In genomic region chr2:218383892-218384519, GRCh38 we compare ENCODE assay signal across 22 cellular contexts. TPM values are rescaled to one million over a fixed set of nuclear protein-coding genes. Genes with fewer than 3 reads are reported as not detected.
DNase-seq lines count a peak whose midpoint lies in the region; ATAC-seq, FAIRE-seq and TF ChIP-seq lines count a peak whose summit lies in the region.
"Had no signal": no experiment of that assay in that cellular context is flagged by ENCODE, and none has a peak within 500 bp of the region (broad histone marks: within the 10 kb centered on the region; RNA-seq: fewer than 3 reads in every experiment).

No MANE protein-coding gene starts in this region.

- H3K9me3 ChIP-seq in HepG2 (ENCODE audit: low read length), result no peaks in the 10 kb centered on the region

- no peak for TF ChIP-seq RAD21 in HepG2 (CRISPR knock-in tag; IDR thresholded peaks at IDR 0.05)

- H3K9me3 Mint-ChIP-seq in activated naive CD4-positive, alpha-beta T cell treated with anti-CD3 and anti-CD28 coated beads, Interleukin-2, amount 50 U/mL, for 24 hours, result no peaks in the 10 kb centered on the region
- H3K9me3 Mint-ChIP-seq: activated naive CD8-positive, alpha-beta T cell treated with anti-CD3 and anti-CD28 coated beads for 36 hours; IgD-negative memory B cell; naive thymus-derived CD8-positive, alpha-beta T cell had no signal

- no peak overlapping the region for H2AFZ ChIP-seq in HepG2 (ENCODE audit: low read length)

- CTCF ChIA-PET in RWPE1 (lab: Yijun Ruan, JAX) (interaction anchor here (1.0 to 1.2 kb wide), 2 partner anchors 12 to 493 kb away, joined by 4 to 5 read pairs; no protein-coding TSS in a partner anchor), HepG2 (lab: Yijun Ruan, JAX; ENCODE audit: low intra/inter-chr PET ratio, low total read pairs) (no interaction called here)

- no peak overlapping the region for H3K4me3 Mint-ChIP-seq in activated naive CD4-positive, alpha-beta T cell treated with anti-CD3 and anti-CD28 coated beads, Interleukin-2, amount 50 U/mL, for 24 hours
- H3K4me3 Mint-ChIP-seq: activated CD4-positive, alpha-beta T cell treated with anti-CD3 and anti-CD28 coated beads for 36 hours; activated naive CD8-positive, alpha-beta T cell treated with anti-CD3 and anti-CD28 coated beads for 36 hours; T-helper 17 cell; type B pancreatic cell had no signal

- no peak for TF ChIP-seq CTCF in RWPE1 (conservative IDR thresholded peaks at IDR 0.05; ENCODE audit: low read depth)
- TF ChIP-seq CTCF in HepG2 (CRISPR knock-in tag; IDR thresholded peaks at IDR 0.05), result no peak

- ATAC-seq in HepG2, result peak; percentile 4; the same call in 1 of the 3 replicates
- ATAC-seq: activated CD4-positive, alpha-beta T cell treated with anti-CD3 and anti-CD28 coated beads for 36 hours; left colon; naive thymus-derived CD8-positive, alpha-beta T cell; T-helper 17 cell had no signal

- no peak for TF ChIP-seq POLR2A in HepG2 (IDR thresholded peaks at IDR 0.05; ENCODE audit: insufficient read depth in 1 of 2, low read depth in 2 of 2, low read length in 2 of 2)

- no peak for FAIRE-seq in HepG2 (lab: Jason Lieb, UNC)
- FAIRE-seq: endothelial cell of umbilical vein had no signal

- H3K27ac ChIP-seq in RWPE1 (peak overlapping the region; percentile 89), HepG2 (ENCODE audit: extremely low read length, insufficient read depth, low read length) (no peak overlapping the region)

- H3K36me3 Mint-ChIP-seq in activated naive CD4-positive, alpha-beta T cell treated with anti-CD3 and anti-CD28 coated beads, Interleukin-2, amount 50 U/mL, for 24 hours, result no peaks in the 10 kb centered on the region
- H3K36me3 Mint-ChIP-seq: activated naive CD8-positive, alpha-beta T cell treated with anti-CD3 and anti-CD28 coated beads for 36 hours; type B pancreatic cell had no signal

- no peaks in the 10 kb centered on the region for H3K36me3 ChIP-seq in HepG2 (replicated peaks in 1 of 2; ENCODE audit: control insufficient read depth in 1 of 2, insufficient read depth in 2 of 2, low read length in 2 of 2)

- peaks cover 71% of the 10 kb centered on the region for H3K4me1 ChIP-seq in HepG2 (ENCODE audit: insufficient read depth, low read length)

- no peak overlapping the region for H3K9ac ChIP-seq in HepG2 (ENCODE audit: insufficient read depth, low read depth, low read length)

- no peak for TF ChIP-seq EP300 in HepG2 (IDR thresholded peaks at IDR 0.05; ENCODE audit: low read depth in 2 of 2, low read length in 2 of 2)
- no peak for TF ChIP-seq EP300 in HepG2 (CRISPR knock-in tag; IDR thresholded peaks at IDR 0.05; ENCODE audit: borderline replicate concordance)

- 51% methylated on average over 10 of the region's 10 CpGs for WGBS in HepG2 (ENCODE audit: low lambda C conversion rate)

- DNase-seq in activated naive CD4-positive, alpha-beta T cell treated with Interleukin-2 at 50 U/mL for 16 hours, result no peak
- DNase-seq in RWPE1 (ENCODE audit: low spot score), result peak; percentile 57
- DNase-seq in HepG2 (ENCODE audit: low spot score), result no peak
- peak; percentile 62 for DNase-seq in ureter (ENCODE audit: low spot score)
- no peak for DNase-seq in iPS-NIHi7 (ENCODE audit: extremely low spot score)
- DNase-seq in NCI-H128 (lab: John Stamatoyannopoulos, UW; ENCODE audit: unreplicated experiment), result no peak
- no peak for DNase-seq in activated T-cell treated with anti-CD3 and anti-CD28 coated beads for 4 hours
- DNase-seq: activated CD4-positive, alpha-beta T cell treated with anti-CD3 and anti-CD28 coated beads for 36 hours; activated naive CD8-positive, alpha-beta T cell treated with anti-CD3 and anti-CD28 coated beads for 36 hours; COR-L47; left colon; naive thymus-derived CD8-positive, alpha-beta T cell; NCI-H146; NCI-H748 treated with DMSO at 0.1 percent for 48 hours; RPMI8226; stimulated activated CD8-positive, alpha-beta memory T cell treated with anti-CD3 and anti-CD28 coated beads, Interleukin-4, amount 100 ng/mL, for 48 hours; T-helper 17 cell had no signal

- in situ Hi-C loops in HepG2 (cut with HindIII; ENCODE audit: extremely low pct_ligation_motif_present, low pct_unique_long_range_greater_than_20kb), result no loop called here

- H3K79me2 ChIP-seq in HepG2 (ENCODE audit: insufficient read depth, low read length), result no peaks in the 10 kb centered on the region

- H3K4me3 ChIP-seq in HepG2 (replicated peaks in 1 of 3; ENCODE audit: insufficient read depth in 1 of 3, low read depth in 2 of 3, low read length in 3 of 3), result no peak overlapping the region; a peak in 1 of 6 replicates

- BruUV-seq in HepG2 (replicated peaks; lab: Mats Ljungman, UMichigan), result no TSS peak

- POLR2A ChIA-PET in RWPE1 (lab: Yijun Ruan, JAX; ENCODE audit: low non-redundant PET), result no interaction called here
- POLR2A ChIA-PET in HepG2 (lab: Yijun Ruan, JAX), result interaction anchor here (0.7 to 1.9 kb wide), 4 partner anchors 16 to 90 kb away, joined by 3 to 6 read pairs (median 4); partner anchors contain the start of genes CATIP and CTDSP1

- peaks cover 9% of the 10 kb centered on the region for H3K4me1 Mint-ChIP-seq in activated naive CD4-positive, alpha-beta T cell treated with anti-CD3 and anti-CD28 coated beads, Interleukin-2, amount 50 U/mL, for 24 hours

- H3K27me3 ChIP-seq in HepG2 (ENCODE audit: control insufficient read depth in 1 of 2, insufficient read depth in 2 of 2, low read length in 2 of 2), result peaks cover 11 to 33% of the 10 kb centered on the region in 2 experiments

- peak overlapping the region; percentile 65 for H3K27ac Mint-ChIP-seq in activated naive CD4-positive, alpha-beta T cell treated with anti-CD3 and anti-CD28 coated beads, Interleukin-2, amount 50 U/mL, for 24 hours
- H3K27ac Mint-ChIP-seq: activated CD4-positive, alpha-beta T cell treated with anti-CD3 and anti-CD28 coated beads for 36 hours; activated naive CD8-positive, alpha-beta T cell treated with anti-CD3 and anti-CD28 coated beads for 36 hours; T-helper 17 cell; type B pancreatic cell had no signal

- peak overlapping the region; percentile 38; the same call in 1 of the 2 replicates for H3K4me2 ChIP-seq in HepG2 (ENCODE audit: low read depth, low read length)

- H3K27me3 Mint-ChIP-seq in activated naive CD4-positive, alpha-beta T cell treated with anti-CD3 and anti-CD28 coated beads, Interleukin-2, amount 50 U/mL, for 24 hours, result no peaks in the 10 kb centered on the region
- H3K27me3 Mint-ChIP-seq: activated CD4-positive, alpha-beta T cell treated with anti-CD3 and anti-CD28 coated beads for 36 hours; activated naive CD8-positive, alpha-beta T cell treated with anti-CD3 and anti-CD28 coated beads for 36 hours had no signal

- intact Hi-C loops in HepG2 (cut with micrococcal nuclease; ENCODE audit: unreplicated experiment), result no loop called here

- no peaks in the 10 kb centered on the region for H4K20me1 ChIP-seq in HepG2 (ENCODE audit: insufficient read depth, low read length)

RNA-seq across cellular contexts. Expression of gene SLC11A1, which starts 1.9 kb away (rescaled TPM):
- total RNA-seq in HepG2 (2016; rRNA removed; fragmentation: Illumina TruSeq; extraction: Trizol), result 0.21 and 0.33 TPM in 2 replicates
- 0.26 and 0.51 TPM in 2 replicates for total RNA-seq in HepG2 (2016; cell fraction: cytosol; rRNA removed; fragmentation: Illumina TruSeq; extraction: Trizol; ENCODE audit: low read depth)
- 0.18 and 0.22 TPM in 2 replicates for total RNA-seq in HepG2 (2016; cell fraction: insoluble cytoplasmic fraction; rRNA removed; fragmentation: Illumina TruSeq; extraction: Trizol)
- 0.31 TPM in 2 replicates for total RNA-seq in HepG2 (2016; cell fraction: membrane; rRNA removed; fragmentation: Illumina TruSeq; extraction: Trizol)
- 0.19 and 0.71 TPM in 2 replicates for total RNA-seq in HepG2 (2016; cell fraction: nucleus; rRNA removed; fragmentation: Illumina TruSeq; extraction: Trizol)
- polyA plus RNA-seq in HepG2 (2011; rRNA removed), result 2.3 and 2.5 TPM in 2 replicates
- polyA plus RNA-seq in HepG2 (2011; cell fraction: cytosol; rRNA removed), result 1.1 and 1.2 TPM in 2 replicates
- 11.6 and 19.0 TPM in 2 replicates for polyA plus RNA-seq in HepG2 (2011; cell fraction: nucleus; rRNA removed)
- polyA plus RNA-seq in HepG2 (2012), result 1.5 and 3.8 TPM in 2 replicates
- 0.26 and 0.40 TPM in 2 replicates for polyA plus RNA-seq in HepG2 (2016; cell fraction: cytosol; fragmentation: Illumina TruSeq; extraction: Trizol; ENCODE audit: low read depth)
- polyA plus RNA-seq in HepG2 (2016; cell fraction: insoluble cytoplasmic fraction; fragmentation: Illumina TruSeq; extraction: Trizol; ENCODE audit: low read depth), result 0.09 and 0.23 TPM in 2 replicates
- 0.26 and 0.42 TPM in 2 replicates for polyA plus RNA-seq in HepG2 (2016; cell fraction: membrane; fragmentation: Illumina TruSeq; extraction: Trizol; ENCODE audit: low read depth)
- polyA plus RNA-seq in HepG2 (2016; cell fraction: nucleus; fragmentation: Illumina TruSeq; extraction: Trizol; ENCODE audit: insufficient read depth, low read depth), result 0.23 and 0.79 TPM in 2 replicates
- 0.14 and 2.9 TPM in 2 replicates for polyA minus RNA-seq in HepG2 (2011; rRNA and poly(A)+ RNA removed; ENCODE audit: low replicate concordance)
- polyA minus RNA-seq in HepG2 (2011; cell fraction: cytosol; rRNA and poly(A)+ RNA removed), result 0.35 and 1.5 TPM in 2 replicates
- polyA minus RNA-seq in HepG2 (2011; cell fraction: nucleus; rRNA and poly(A)+ RNA removed), result 3.7 and 5.4 TPM in 2 replicates
- 16.5 TPM for total RNA-seq in ureter
- total RNA-seq: endothelial cell of umbilical vein had no signal

RNA-seq across cellular contexts. Expression of gene CTDSP1, which starts 15.7 kb away (rescaled TPM):
- total RNA-seq in HepG2 (2016; rRNA removed; fragmentation: Illumina TruSeq; extraction: Trizol) (78.5 and 91.0 TPM in 2 replicates), ureter (153 TPM)
- total RNA-seq in HepG2 (2016; cell fraction: cytosol; rRNA removed; fragmentation: Illumina TruSeq; extraction: Trizol; ENCODE audit: low read depth), result 61.6 and 62.5 TPM in 2 replicates
- total RNA-seq in HepG2 (2016; cell fraction: insoluble cytoplasmic fraction; rRNA removed; fragmentation: Illumina TruSeq; extraction: Trizol), result 72.7 and 92.2 TPM in 2 replicates
- total RNA-seq in HepG2 (2016; cell fraction: membrane; rRNA removed; fragmentation: Illumina TruSeq; extraction: Trizol), result 98.7 and 108 TPM in 2 replicates
- total RNA-seq in HepG2 (2016; cell fraction: nucleus; rRNA removed; fragmentation: Illumina TruSeq; extraction: Trizol), result 63.4 and 77.8 TPM in 2 replicates
- polyA plus RNA-seq in HepG2 (2011; rRNA removed), result 268 and 270 TPM in 2 replicates
- 216 and 257 TPM in 2 replicates for polyA plus RNA-seq in HepG2 (2011; cell fraction: cytosol; rRNA removed)
- 595 and 749 TPM in 2 replicates for polyA plus RNA-seq in HepG2 (2011; cell fraction: nucleus; rRNA removed)
- 72.7 and 87.5 TPM in 2 replicates for polyA plus RNA-seq in HepG2 (2012)
- polyA plus RNA-seq in HepG2 (2016; cell fraction: cytosol; fragmentation: Illumina TruSeq; extraction: Trizol; ENCODE audit: low read depth), result 60.8 and 65.7 TPM in 2 replicates
- polyA plus RNA-seq in HepG2 (2016; cell fraction: insoluble cytoplasmic fraction; fragmentation: Illumina TruSeq; extraction: Trizol; ENCODE audit: low read depth), result 106 and 117 TPM in 2 replicates
- 114 and 123 TPM in 2 replicates for polyA plus RNA-seq in HepG2 (2016; cell fraction: membrane; fragmentation: Illumina TruSeq; extraction: Trizol; ENCODE audit: low read depth)
- polyA plus RNA-seq in HepG2 (2016; cell fraction: nucleus; fragmentation: Illumina TruSeq; extraction: Trizol; ENCODE audit: insufficient read depth, low read depth), result 131 and 137 TPM in 2 replicates
- 139 and 364 TPM in 2 replicates for polyA minus RNA-seq in HepG2 (2011; rRNA and poly(A)+ RNA removed; ENCODE audit: low replicate concordance)
- 88.3 and 92.0 TPM in 2 replicates for polyA minus RNA-seq in HepG2 (2011; cell fraction: cytosol; rRNA and poly(A)+ RNA removed)
- 159 and 160 TPM in 2 replicates for polyA minus RNA-seq in HepG2 (2011; cell fraction: nucleus; rRNA and poly(A)+ RNA removed)

RNA-seq across cellular contexts. Expression of gene CATIP, which starts 27.3 kb away (rescaled TPM):
- 0.22 TPM in 1 of 2 replicates, not detected in the other for total RNA-seq in HepG2 (2016; rRNA removed; fragmentation: Illumina TruSeq; extraction: Trizol)
- total RNA-seq in HepG2 (2016; cell fraction: cytosol; rRNA removed; fragmentation: Illumina TruSeq; extraction: Trizol; ENCODE audit: low read depth), result 0.35 TPM in 1 of 2 replicates, not detected in the other
- 0.15 TPM in 1 of 2 replicates, not detected in the other for total RNA-seq in HepG2 (2016; cell fraction: insoluble cytoplasmic fraction; rRNA removed; fragmentation: Illumina TruSeq; extraction: Trizol)
- total RNA-seq in HepG2 (2016; cell fraction: membrane; rRNA removed; fragmentation: Illumina TruSeq; extraction: Trizol), result 0.38 and 0.49 TPM in 2 replicates
- total RNA-seq in HepG2 (2016; cell fraction: nucleus; rRNA removed; fragmentation: Illumina TruSeq; extraction: Trizol), result not detected in 2 replicates
- polyA plus RNA-seq in HepG2 (2011; rRNA removed), result 0.07 and 0.09 TPM in 2 replicates
- 0.09 and 0.15 TPM in 2 replicates for polyA plus RNA-seq in HepG2 (2011; cell fraction: cytosol; rRNA removed)
- 0.48 and 0.87 TPM in 2 replicates for polyA plus RNA-seq in HepG2 (2011; cell fraction: nucleus; rRNA removed)
- 0.15 TPM in 1 of 2 replicates, not detected in the other for polyA plus RNA-seq in HepG2 (2012)
- not detected in 2 replicates for polyA plus RNA-seq in HepG2 (2016; cell fraction: cytosol; fragmentation: Illumina TruSeq; extraction: Trizol; ENCODE audit: low read depth)
- polyA plus RNA-seq in HepG2 (2016; cell fraction: insoluble cytoplasmic fraction; fragmentation: Illumina TruSeq; extraction: Trizol; ENCODE audit: low read depth), result not detected in 2 replicates
- polyA plus RNA-seq in HepG2 (2016; cell fraction: membrane; fragmentation: Illumina TruSeq; extraction: Trizol; ENCODE audit: low read depth), result not detected in 2 replicates
- polyA plus RNA-seq in HepG2 (2016; cell fraction: nucleus; fragmentation: Illumina TruSeq; extraction: Trizol; ENCODE audit: insufficient read depth, low read depth), result not detected in 2 replicates
- 0.36 TPM in 1 of 2 replicates, not detected in the other for polyA minus RNA-seq in HepG2 (2011; rRNA and poly(A)+ RNA removed; ENCODE audit: low replicate concordance)
- polyA minus RNA-seq in HepG2 (2011; cell fraction: cytosol; rRNA and poly(A)+ RNA removed), result not detected in 2 replicates
- polyA minus RNA-seq in HepG2 (2011; cell fraction: nucleus; rRNA and poly(A)+ RNA removed), result 1.4 TPM in 1 of 2 replicates, not detected in the other
- total RNA-seq in ureter, result not detected
- total RNA-seq: A673; activated CD4-positive, alpha-beta T cell treated with anti-CD3 and anti-CD28 coated beads for 36 hours; activated naive CD8-positive, alpha-beta T cell treated with anti-CD3 and anti-CD28 coated beads for 36 hours; endothelial cell of umbilical vein; left colon; naive thymus-derived CD8-positive, alpha-beta T cell; T-helper 17 cell had no signal
- polyA plus RNA-seq: endothelial cell of umbilical vein; naive thymus-derived CD8-positive, alpha-beta T cell had no signal

RNA-seq across cellular contexts. Expression of gene VIL1, which starts 34.9 kb away (rescaled TPM):
- 301 and 337 TPM in 2 replicates for total RNA-seq in HepG2 (2016; rRNA removed; fragmentation: Illumina TruSeq; extraction: Trizol)
- total RNA-seq in HepG2 (2016; cell fraction: cytosol; rRNA removed; fragmentation: Illumina TruSeq; extraction: Trizol; ENCODE audit: low read depth), result 59.0 and 67.7 TPM in 2 replicates
- 281 and 313 TPM in 2 replicates for total RNA-seq in HepG2 (2016; cell fraction: insoluble cytoplasmic fraction; rRNA removed; fragmentation: Illumina TruSeq; extraction: Trizol)
- total RNA-seq in HepG2 (2016; cell fraction: membrane; rRNA removed; fragmentation: Illumina TruSeq; extraction: Trizol), result 183 and 224 TPM in 2 replicates
- total RNA-seq in HepG2 (2016; cell fraction: nucleus; rRNA removed; fragmentation: Illumina TruSeq; extraction: Trizol), result 188 and 190 TPM in 2 replicates
- 287 and 352 TPM in 2 replicates for polyA plus RNA-seq in HepG2 (2011; rRNA removed)
- polyA plus RNA-seq in HepG2 (2011; cell fraction: cytosol; rRNA removed), result 169 and 211 TPM in 2 replicates
- polyA plus RNA-seq in HepG2 (2011; cell fraction: nucleus; rRNA removed), result 756 and 778 TPM in 2 replicates
- 201 and 249 TPM in 2 replicates for polyA plus RNA-seq in HepG2 (2012)
- 85.6 and 100 TPM in 2 replicates for polyA plus RNA-seq in HepG2 (2016; cell fraction: cytosol; fragmentation: Illumina TruSeq; extraction: Trizol; ENCODE audit: low read depth)
- 215 and 265 TPM in 2 replicates for polyA plus RNA-seq in HepG2 (2016; cell fraction: insoluble cytoplasmic fraction; fragmentation: Illumina TruSeq; extraction: Trizol; ENCODE audit: low read depth)
- polyA plus RNA-seq in HepG2 (2016; cell fraction: membrane; fragmentation: Illumina TruSeq; extraction: Trizol; ENCODE audit: low read depth), result 117 and 144 TPM in 2 replicates
- 336 and 399 TPM in 2 replicates for polyA plus RNA-seq in HepG2 (2016; cell fraction: nucleus; fragmentation: Illumina TruSeq; extraction: Trizol; ENCODE audit: insufficient read depth, low read depth)
- polyA minus RNA-seq in HepG2 (2011; rRNA and poly(A)+ RNA removed; ENCODE audit: low replicate concordance), result 0.19 and 699 TPM in 2 replicates
- polyA minus RNA-seq in HepG2 (2011; cell fraction: cytosol; rRNA and poly(A)+ RNA removed), result 138 and 156 TPM in 2 replicates
- 112 and 120 TPM in 2 replicates for polyA minus RNA-seq in HepG2 (2011; cell fraction: nucleus; rRNA and poly(A)+ RNA removed)
- total RNA-seq in ureter, result not detected
- total RNA-seq: A673; activated CD4-positive, alpha-beta T cell treated with anti-CD3 and anti-CD28 coated beads for 36 hours; activated naive CD8-positive, alpha-beta T cell treated with anti-CD3 and anti-CD28 coated beads for 36 hours; endothelial cell of umbilical vein; naive thymus-derived CD8-positive, alpha-beta T cell had no signal
- polyA plus RNA-seq: endothelial cell of umbilical vein had no signal

Comparison
In these comparisons a context has a peak if more than half of its experiments do, and no peak if none do; other contexts are left out.
1. DNase-seq: peak in RWPE1 (single experiment) and ureter (single experiment); none in activated naive CD4-positive, alpha-beta T cell treated with Interleukin-2 at 50 U/mL for 16 hours (single experiment), HepG2 (single experiment), iPS-NIHi7 (single experiment), NCI-H128 (single experiment) and activated T-cell treated with anti-CD3 and anti-CD28 coated beads for 4 hours (single experiment).
2. RNA of gene SLC11A1, which starts 1.9 kb away (total RNA-seq): 16.5 TPM in ureter (single experiment); 0.18 to 0.71 TPM in HepG2; every median in the first group is over 10 times any median in the second.